In the genomic region with DNA sequence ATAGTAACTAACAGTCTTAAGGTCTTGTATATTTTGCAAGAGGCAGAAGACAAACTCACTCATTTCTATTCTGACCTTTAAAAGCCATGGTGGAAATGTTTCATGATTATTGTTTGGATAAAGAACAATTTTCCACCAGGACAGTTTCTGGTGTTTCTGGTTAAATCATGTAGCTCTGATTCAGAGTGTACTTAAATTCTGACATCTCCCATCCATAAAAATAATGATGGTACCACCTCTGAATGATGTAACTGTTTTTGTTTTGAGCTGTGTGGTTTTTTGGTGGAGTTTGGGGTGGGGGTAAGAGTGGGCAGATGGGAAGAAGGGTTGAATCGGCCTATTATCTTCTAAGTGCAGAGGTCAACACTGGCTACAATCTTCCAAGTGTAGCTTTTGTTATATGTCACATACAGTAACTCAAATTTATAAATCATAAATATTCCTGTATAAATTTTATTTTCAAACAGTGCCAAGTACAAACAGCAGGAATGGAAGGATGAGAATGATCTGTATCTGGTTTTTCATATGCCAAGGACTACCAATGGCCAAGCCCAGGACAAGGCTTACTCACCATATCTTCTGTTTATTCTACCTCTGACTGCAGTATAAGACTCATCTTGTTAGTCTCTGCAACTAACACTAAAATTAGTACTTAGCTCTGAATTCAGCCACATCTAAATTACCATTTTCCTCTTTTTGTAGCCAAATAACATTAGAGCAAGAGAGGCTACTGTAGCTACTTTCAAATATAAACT, we compare ENCODE assay signal across 14 cellular contexts.
DNase-seq lines count a peak whose midpoint lies in the region; ATAC-seq and TF ChIP-seq lines count a peak whose summit lies in the region.
"Had no signal": no experiment of that assay in that cellular context is flagged by ENCODE, and none has a peak within 500 bp of the region (broad histone marks: within the 10 kb centered on the region; RNA-seq: fewer than 3 reads in every experiment).

No MANE protein-coding gene starts in this region.

- peak overlapping the region in 1 of 11 experiments; percentile 14; a peak in 1 of 22 replicates for H3K9ac ChIP-seq in BLaER1 treated with 17β-estradiol and CSF1 and Interleukin-3, amounts not matched to agents 10 nM and 100 nM

- H3K27me3 ChIP-seq in BLaER1 treated with 17β-estradiol and CSF1 and Interleukin-3, amounts not matched to agents 10 nM and 100 nM, result no peaks in the 10 kb centered on the region
- H3K27me3 ChIP-seq in effector memory CD4-positive, alpha-beta T cell (replicated peaks; ENCODE audit: control insufficient read depth, insufficient read depth, low read length, poor library complexity, severe bottlenecking), result no peaks in the 10 kb centered on the region
- H3K27me3 ChIP-seq: dorsolateral prefrontal cortex had no signal

- no peaks in the 10 kb centered on the region for H4K20me1 ChIP-seq in BLaER1 treated with 17β-estradiol and CSF1 and Interleukin-3, amounts not matched to agents 10 nM and 100 nM

- peaks cover 9% of the 10 kb centered on the region for H3K36me3 Mint-ChIP-seq in activated T-helper 1 cell treated with anti-CD3 and anti-CD28 coated beads, Interleukin-12 subunit alpha, Interleukin-12 subunit beta, Interleukin-2, Interleukin-4 antibody, amounts not matched to agents 30 ng/mL and 10 ng/mL and 1 ng/mL, durations not matched to agents 14 hours and 24 hours and 36 hours (ENCODE audit: low read depth)
- H3K36me3 Mint-ChIP-seq: naive B cell had no signal

- H3K27ac ChIP-seq in BLaER1 treated with 17β-estradiol and CSF1 and Interleukin-3, amounts not matched to agents 10 nM and 100 nM, result peak overlapping the region in 9 of 11 experiments; percentile 84 to 95 (median 89); a peak in 17 of 22 replicates
- no peak overlapping the region for H3K27ac ChIP-seq in effector memory CD4-positive, alpha-beta T cell (ENCODE audit: insufficient read depth, low read length, poor library complexity, severe bottlenecking)

- DNase-seq in GM12865 (ENCODE audit: low read depth), result peak; percentile 11
- no peak for DNase-seq in activated T-helper 1 cell treated with anti-CD3 and anti-CD28 coated beads, Interleukin-12 subunit alpha, Interleukin-12 subunit beta, Interleukin-2, Interleukin-4 antibody, amounts not matched to agents 30 ng/mL and 10 ng/mL and 1 ng/mL, durations not matched to agents 14 hours and 24 hours and 36 hours (ENCODE audit: low spot score)
- peak; percentile 44 for DNase-seq in iris pigment epithelial cell (ENCODE audit: low read depth)
- DNase-seq in effector memory CD4-positive, alpha-beta T cell, result no peak
- no peak for DNase-seq in Ammon's horn (ENCODE audit: low spot score)
- DNase-seq: DMS79 treated with DMSO at 0.1 percent for 48 hours, dorsolateral prefrontal cortex, naive B cell, NCI-H2171, SHP77 treated with DMSO at 0.1 percent for 48 hours, trophoblast cell had no signal

- peak overlapping the region; percentile 65 for H3K4me3 Mint-ChIP-seq in activated T-helper 1 cell treated with anti-CD3 and anti-CD28 coated beads, Interleukin-12 subunit alpha, Interleukin-12 subunit beta, Interleukin-2, Interleukin-4 antibody, amounts not matched to agents 30 ng/mL and 10 ng/mL and 1 ng/mL, durations not matched to agents 14 hours and 24 hours and 36 hours
- H3K4me3 Mint-ChIP-seq: naive B cell had no signal

- ATAC-seq in HG02642 (IDR thresholded peaks at IDR 0.05; ENCODE audit: poor library complexity, unreplicated experiment) (no peak), GM19328 (IDR thresholded peaks at IDR 0.05; ENCODE audit: unreplicated experiment) (no peak)

- H3K4me1 ChIP-seq in BLaER1 treated with 17β-estradiol and CSF1 and Interleukin-3, amounts not matched to agents 10 nM and 100 nM, result peaks cover 0 to 49% (median 36%) of the 10 kb centered on the region in 10 experiments; a peak in 18 of 20 replicates
- no peaks in the 10 kb centered on the region for H3K4me1 ChIP-seq in effector memory CD4-positive, alpha-beta T cell (ENCODE audit: control insufficient read depth, insufficient read depth, low read length, poor library complexity, severe bottlenecking)

- no peak for TF ChIP-seq CTCF in GM12865 (IDR thresholded peaks at IDR 0.05; ENCODE audit: insufficient read depth, low read depth, low read length, missing control alignments)

- H3K4me1 Mint-ChIP-seq in activated T-helper 1 cell treated with anti-CD3 and anti-CD28 coated beads, Interleukin-12 subunit alpha, Interleukin-12 subunit beta, Interleukin-2, Interleukin-4 antibody, amounts not matched to agents 30 ng/mL and 10 ng/mL and 1 ng/mL, durations not matched to agents 14 hours and 24 hours and 36 hours (ENCODE audit: low read depth), result peaks cover 59% of the 10 kb centered on the region

- peak overlapping the region in 6 of 11 experiments; percentile 53 to 78 (median 70); a peak in 12 of 22 replicates for H3K4me2 ChIP-seq in BLaER1 treated with 17β-estradiol and CSF1 and Interleukin-3, amounts not matched to agents 10 nM and 100 nM

- peaks cover 50 to 96% (median 87%) of the 10 kb centered on the region in 11 experiments for H3K36me3 ChIP-seq in BLaER1 treated with 17β-estradiol and CSF1 and Interleukin-3, amounts not matched to agents 10 nM and 100 nM
- no peaks in the 10 kb centered on the region for H3K36me3 ChIP-seq in effector memory CD4-positive, alpha-beta T cell (ENCODE audit: control insufficient read depth, insufficient read depth, low read length)

- no peaks in the 10 kb centered on the region for H3K27me3 Mint-ChIP-seq in activated T-helper 1 cell treated with anti-CD3 and anti-CD28 coated beads, Interleukin-12 subunit alpha, Interleukin-12 subunit beta, Interleukin-2, Interleukin-4 antibody, amounts not matched to agents 30 ng/mL and 10 ng/mL and 1 ng/mL, durations not matched to agents 14 hours and 24 hours and 36 hours (ENCODE audit: insufficient read depth)
- H3K27me3 Mint-ChIP-seq: naive B cell had no signal

- H3K27ac Mint-ChIP-seq in activated T-helper 1 cell treated with anti-CD3 and anti-CD28 coated beads, Interleukin-12 subunit alpha, Interleukin-12 subunit beta, Interleukin-2, Interleukin-4 antibody, amounts not matched to agents 30 ng/mL and 10 ng/mL and 1 ng/mL, durations not matched to agents 14 hours and 24 hours and 36 hours, result peak overlapping the region; percentile 90
- H3K27ac Mint-ChIP-seq: naive B cell had no signal

- H3K9me3 ChIP-seq in BLaER1 treated with 17β-estradiol and CSF1 and Interleukin-3, amounts not matched to agents 10 nM and 100 nM (replicated peaks in 1 of 11), result peaks cover 0 to 14% (median 5%) of the 10 kb centered on the region in 11 experiments; a peak in 9 of 22 replicates
- no peaks in the 10 kb centered on the region for H3K9me3 ChIP-seq in effector memory CD4-positive, alpha-beta T cell (ENCODE audit: control insufficient read depth, low read length)

- peaks cover 3% of the 10 kb centered on the region for H3K9me3 Mint-ChIP-seq in activated T-helper 1 cell treated with anti-CD3 and anti-CD28 coated beads, Interleukin-12 subunit alpha, Interleukin-12 subunit beta, Interleukin-2, Interleukin-4 antibody, amounts not matched to agents 30 ng/mL and 10 ng/mL and 1 ng/mL, durations not matched to agents 14 hours and 24 hours and 36 hours
- H3K9me3 Mint-ChIP-seq: naive B cell had no signal

- H3K4me3 ChIP-seq in BLaER1 treated with 17β-estradiol and CSF1 and Interleukin-3, amounts not matched to agents 10 nM and 100 nM, result no peak overlapping the region
- H3K4me3 ChIP-seq in GM12865 (ENCODE audit: low read depth, low read length), result peak overlapping the region; percentile 48
- no peak overlapping the region for H3K4me3 ChIP-seq in effector memory CD4-positive, alpha-beta T cell (ENCODE audit: insufficient read depth, low read depth, low read length, poor library complexity, severe bottlenecking)
- H3K4me3 ChIP-seq: dorsolateral prefrontal cortex had no signal

- intact Hi-C loops in activated T-helper 1 cell treated with anti-CD3 and anti-CD28 coated beads, Interleukin-12 subunit alpha, Interleukin-12 subunit beta, Interleukin-2, Interleukin-4 antibody, amounts not matched to agents 30 ng/mL and 10 ng/mL and 1 ng/mL, durations not matched to agents 14 hours and 24 hours and 36 hours (cut with micrococcal nuclease), result loop anchor here (5.0 kb wide), 1 partner anchor 287 kb away; no protein-coding TSS in a partner anchor

Comparison
In these comparisons a context has a peak if more than half of its experiments do, and no peak if none do; other contexts are left out.
1. DNase-seq: peak in GM12865 (single experiment) and iris pigment epithelial cell (single experiment); none in activated T-helper 1 cell treated with anti-CD3 and anti-CD28 coated beads, Interleukin-12 subunit alpha, Interleukin-12 subunit beta, Interleukin-2, Interleukin-4 antibody, amounts not matched to agents 30 ng/mL and 10 ng/mL and 1 ng/mL, durations not matched to agents 14 hours and 24 hours and 36 hours (single experiment), effector memory CD4-positive, alpha-beta T cell (0 of 3) and Ammon's horn (single experiment).